ENCODE assay signal across 15 cellular contexts in genomic region chr13:49838989-49839388, GRCh38.
"Had no signal": no experiment of that assay in that cellular context is flagged by ENCODE, and none has a peak within 500 bp of the region (broad histone marks: within the 10 kb centered on the region; RNA-seq: fewer than 3 reads in every experiment).

No MANE protein-coding gene starts in this region.

- ATAC-seq: natural killer cell had no signal

- H3K36me3 Mint-ChIP-seq: natural killer cell had no signal

- H3K36me3 ChIP-seq: adrenal gland, brain microvascular endothelial cell, esophagus muscularis mucosa, sigmoid colon, upper lobe of left lung had no signal

- H3K27ac ChIP-seq: adrenal gland, brain microvascular endothelial cell, esophagus muscularis mucosa, sigmoid colon, upper lobe of left lung had no signal

- H3K27me3 Mint-ChIP-seq: activated B cell treated with CpG ODN at 0.5 μM for 24 hours; activated CD4-positive, alpha-beta T cell treated with anti-CD3 and anti-CD28 coated beads, Interleukin-2, amount 10 ng/mL, durations not matched to agents 7 days and 5 days; stimulated activated naive CD8-positive, alpha-beta T cell treated with anti-CD3 and anti-CD28 coated beads, Interleukin-15, Interleukin-2, amounts not matched to agents 100 ng/mL and 50 ng/mL, for 24 hours had no signal

- H3K4me3 ChIP-seq: adrenal gland, esophagus muscularis mucosa, sigmoid colon, upper lobe of left lung had no signal

- DNase-seq: activated B cell treated with CpG ODN at 0.5 μM for 24 hours; activated CD4-positive, alpha-beta T cell treated with anti-CD3 and anti-CD28 coated beads, Interleukin-2, amount 10 ng/mL, durations not matched to agents 7 days and 5 days; activated CD8-positive, alpha-beta memory T cell treated with anti-CD3 and anti-CD28 coated beads for 24 hours; activated naive CD4-positive, alpha-beta T cell treated with anti-CD3 and anti-CD28 coated beads, Interleukin-2, amount 50 U/mL, for 16 hours; adrenal gland; brain microvascular endothelial cell; cerebellar nuclear complex; dermis blood vessel endothelial cell; natural killer cell; sigmoid colon; stimulated activated CD4-positive, alpha-beta T cell treated with anti-CD3 and anti-CD28 coated beads, Interleukin-2, amount 100 ng/mL, for 48 hours; stimulated activated CD8-positive, alpha-beta memory T cell treated with anti-CD3 and anti-CD28 coated beads, Interleukin-4, amount 100 ng/mL, for 48 hours; upper lobe of left lung had no signal

- H3K4me1 Mint-ChIP-seq: activated B cell treated with CpG ODN at 0.5 μM for 24 hours; activated CD4-positive, alpha-beta T cell treated with anti-CD3 and anti-CD28 coated beads, Interleukin-2, amount 10 ng/mL, durations not matched to agents 7 days and 5 days; natural killer cell had no signal

- H3K4me1 ChIP-seq: adrenal gland, esophagus muscularis mucosa, sigmoid colon, upper lobe of left lung had no signal

- H3K9me3 ChIP-seq: adrenal gland, esophagus muscularis mucosa, sigmoid colon, upper lobe of left lung had no signal

- H3K9me3 Mint-ChIP-seq: activated B cell treated with CpG ODN at 0.5 μM for 24 hours; activated CD4-positive, alpha-beta T cell treated with anti-CD3 and anti-CD28 coated beads, Interleukin-2, amount 10 ng/mL, durations not matched to agents 7 days and 5 days; natural killer cell; stimulated activated naive CD8-positive, alpha-beta T cell treated with anti-CD3 and anti-CD28 coated beads, Interleukin-15, Interleukin-2, amounts not matched to agents 100 ng/mL and 50 ng/mL, for 24 hours had no signal

- H3K27me3 ChIP-seq: adrenal gland, brain microvascular endothelial cell, esophagus muscularis mucosa, sigmoid colon, upper lobe of left lung had no signal

- H3K27ac Mint-ChIP-seq: activated B cell treated with CpG ODN at 0.5 μM for 24 hours; activated CD4-positive, alpha-beta T cell treated with anti-CD3 and anti-CD28 coated beads, Interleukin-2, amount 10 ng/mL, durations not matched to agents 7 days and 5 days; natural killer cell; stimulated activated naive CD8-positive, alpha-beta T cell treated with anti-CD3 and anti-CD28 coated beads, Interleukin-15, Interleukin-2, amounts not matched to agents 100 ng/mL and 50 ng/mL, for 24 hours had no signal

- H3K4me3 Mint-ChIP-seq: activated B cell treated with CpG ODN at 0.5 μM for 24 hours; activated CD4-positive, alpha-beta T cell treated with anti-CD3 and anti-CD28 coated beads, Interleukin-2, amount 10 ng/mL, durations not matched to agents 7 days and 5 days; natural killer cell; stimulated activated naive CD8-positive, alpha-beta T cell treated with anti-CD3 and anti-CD28 coated beads, Interleukin-15, Interleukin-2, amounts not matched to agents 100 ng/mL and 50 ng/mL, for 24 hours had no signal
